ENCODE assay signal across 9 cellular contexts in genomic region chr17:28033972-28034714, GRCh38. TPM values are rescaled to one million over a fixed set of nuclear protein-coding genes. Genes with fewer than 3 reads are reported as not detected.
DNase-seq lines count a peak whose midpoint lies in the region; ATAC-seq and TF ChIP-seq lines count a peak whose summit lies in the region.
"Had no signal": no experiment of that assay in that cellular context is flagged by ENCODE, and none has a peak within 500 bp of the region (broad histone marks: within the 10 kb centered on the region; RNA-seq: fewer than 3 reads in every experiment).

No MANE protein-coding gene starts in this region.

- in situ Hi-C loops in astrocyte of the cerebellum (cut with HindIII; ENCODE audit: low sequenced_read_pairs) = no loop called here

- no peaks in the 10 kb centered on the region for H3K79me2 ChIP-seq in ACC112 (ENCODE audit: control insufficient read depth, insufficient read depth, low read length, unreplicated experiment)

- TF ChIP-seq CTCF in astrocyte of the cerebellum (IDR thresholded peaks at IDR 0.05; ENCODE audit: low read depth, low read length, missing control alignments) = no peak

- H3K27ac ChIP-seq in ACC112 (ENCODE audit: low read depth, low read length) = peak overlapping the region; percentile 67

- no peaks in the 10 kb centered on the region for H3K36me3 ChIP-seq in ACC112 (ENCODE audit: insufficient read depth, low read length)

- H3K4me3 ChIP-seq in ACC112 (ENCODE audit: low read depth, low read length) (no peak overlapping the region), astrocyte of the cerebellum (ENCODE audit: low read depth, low read length) (no peak overlapping the region)

- H2AFZ ChIP-seq in ACC112 (ENCODE audit: low read length, unreplicated experiment) = no peak overlapping the region

- ATAC-seq in HG03196 (IDR thresholded peaks at IDR 0.05; ENCODE audit: unreplicated experiment) (no peak), GM21526 (IDR thresholded peaks at IDR 0.05; ENCODE audit: low FRiP score, unreplicated experiment) (no peak), GM18519 (IDR thresholded peaks at IDR 0.05; ENCODE audit: low FRiP score, unreplicated experiment) (no peak)

- no peaks in the 10 kb centered on the region for H3K27me3 ChIP-seq in ACC112 (ENCODE audit: insufficient read depth, low read length)

- H3K4me1 ChIP-seq in ACC112 (ENCODE audit: control insufficient read depth, insufficient read depth, low read length, unreplicated experiment) = peaks cover 24% of the 10 kb centered on the region

- DNase-seq in HT1080 (ENCODE audit: low read depth) = peak; percentile 96
- DNase-seq in astrocyte of the cerebellum (ENCODE audit: low read depth) = peak; percentile 49
- DNase-seq in hepatic stellate cell (ENCODE audit: low spot score) = peak; percentile 61
- DNase-seq in cerebellar nuclear complex (lab: John Stamatoyannopoulos, UW) = no peak
- DNase-seq: CD4-positive, alpha-beta memory T cell had no signal

RNA-seq across cellular contexts. Expression of gene NLK, which starts 8.3 kb away (rescaled TPM):
- 26.4 and 28.9 TPM in 2 replicates for total RNA-seq in HT1080 (2014; rRNA removed; shearing (Covaris generic))
- 25.1 and 29.2 TPM in 2 replicates for polyA plus RNA-seq in HT1080 (2015; cell fraction: cytosol; rRNA removed)
- polyA plus RNA-seq in HT1080 (2015; cell fraction: nucleus; rRNA removed) = 37.2 and 45.1 TPM in 2 replicates

Comparison
In these comparisons a context has a peak if more than half of its experiments do, and no peak if none do; other contexts are left out.
1. DNase-seq: peak in HT1080 (single experiment), astrocyte of the cerebellum (single experiment) and hepatic stellate cell (single experiment); none in cerebellar nuclear complex (0 of 2).